Comparison of ENCODE assay signal across 10 cellular contexts in the genomic region with DNA sequence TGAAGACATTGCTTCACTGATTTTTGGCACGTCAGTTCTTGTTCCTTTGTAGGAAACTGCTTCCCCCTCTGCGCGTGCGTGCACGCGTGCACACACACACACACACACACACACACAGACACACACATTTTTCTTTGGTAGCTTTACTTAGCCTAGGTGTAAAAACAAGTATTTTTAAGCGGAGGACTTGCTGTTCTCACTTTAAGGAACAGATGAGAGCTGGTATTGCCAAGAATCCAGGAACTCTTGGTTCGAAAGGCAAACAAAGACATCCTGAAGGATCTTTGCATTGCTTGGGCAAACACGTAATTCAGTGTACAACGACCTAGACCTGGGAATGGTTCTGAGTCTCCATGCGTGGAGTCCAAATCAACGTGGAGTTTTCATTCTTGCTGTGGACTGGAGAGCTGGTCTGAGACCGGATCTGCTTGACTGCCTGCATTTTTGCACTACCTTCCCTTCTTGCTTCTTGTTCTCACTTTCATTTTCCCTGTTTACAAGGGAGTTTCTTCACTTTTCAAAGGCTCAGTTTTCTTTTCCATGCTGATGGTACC. TPM values are rescaled to one million over a fixed set of nuclear protein-coding genes. Genes with fewer than 3 reads are reported as not detected.
DNase-seq lines count a peak whose midpoint lies in the region; ATAC-seq, FAIRE-seq and TF ChIP-seq lines count a peak whose summit lies in the region.
"Had no signal": no experiment of that assay in that cellular context is flagged by ENCODE, and none has a peak within 500 bp of the region (broad histone marks: within the 10 kb centered on the region; RNA-seq: fewer than 3 reads in every experiment).

No MANE protein-coding gene starts in this region.

- H3K9me3 ChIP-seq in endothelial cell of umbilical vein (replicated peaks; ENCODE audit: control insufficient read depth, insufficient read depth, low read length), result no peaks in the 10 kb centered on the region

- peaks cover 16% of the 10 kb centered on the region for H3K4me1 ChIP-seq in endothelial cell of umbilical vein (ENCODE audit: control insufficient read depth, extremely low read depth, insufficient read depth, low read length)

- dilution Hi-C loops in endothelial cell of umbilical vein (cut with MboI; ENCODE audit: extremely low pct_ligation_motif_present, low sequenced_read_pairs), result no loop called here

- POLR2A ChIA-PET in endothelial cell of umbilical vein (lab: Charles Lee), result no interaction called here

- FAIRE-seq in endothelial cell of umbilical vein (lab: Jason Lieb, UNC), result peak; percentile 80
- no peak for FAIRE-seq in D721Med (lab: Jason Lieb, UNC)
- FAIRE-seq: A204.1 had no signal

- H3K36me3 Mint-ChIP-seq in stimulated activated naive B cell treated with anti-CD40 and anti-IgM and Interleukin-4, amounts not matched to agents 10 μg/mL and 1 μg/mL and 100 μg/mL, for 72 hours, result peaks cover 40 to 64% of the 10 kb centered on the region in 2 donors

- intact Hi-C loops in endothelial cell of umbilical vein (cut with micrococcal nuclease), result no loop called here
- intact Hi-C loops in head of caudate nucleus (cut with DNase I), result no loop called here

- peak overlapping the region; percentile 75 to 83 for H3K4me3 Mint-ChIP-seq in stimulated activated naive B cell treated with anti-CD40 and anti-IgM and Interleukin-4, amounts not matched to agents 10 μg/mL and 1 μg/mL and 100 μg/mL, for 72 hours

- H3K27ac Mint-ChIP-seq in stimulated activated naive B cell treated with anti-CD40 and anti-IgM and Interleukin-4, amounts not matched to agents 10 μg/mL and 1 μg/mL and 100 μg/mL, for 72 hours, result peak overlapping the region; percentile 97

- H3K79me2 ChIP-seq in endothelial cell of umbilical vein (ENCODE audit: control insufficient read depth, insufficient read depth, low read length), result no peaks in the 10 kb centered on the region

- no peak for TF ChIP-seq POLR2A in endothelial cell of umbilical vein (IDR thresholded peaks at IDR 0.05; ENCODE audit: low read depth, low read length)

- peaks cover 0 to 2% of the 10 kb centered on the region in 2 donors for H3K9me3 Mint-ChIP-seq in stimulated activated naive B cell treated with anti-CD40 and anti-IgM and Interleukin-4, amounts not matched to agents 10 μg/mL and 1 μg/mL and 100 μg/mL, for 72 hours

- H3K36me3 ChIP-seq in endothelial cell of umbilical vein (ENCODE audit: control insufficient read depth in 2 of 2, extremely low read depth in 1 of 2, insufficient read depth in 2 of 2, low read length in 2 of 2), result no peaks in the 10 kb centered on the region

- peak overlapping the region; percentile 85 for H2AFZ ChIP-seq in endothelial cell of umbilical vein (ENCODE audit: low read depth, low read length)

- no peaks in the 10 kb centered on the region for H3K27me3 Mint-ChIP-seq in stimulated activated naive B cell treated with anti-CD40 and anti-IgM and Interleukin-4, amounts not matched to agents 10 μg/mL and 1 μg/mL and 100 μg/mL, for 72 hours

- peak; percentile 42 for ATAC-seq in HG03196 (IDR thresholded peaks at IDR 0.05; ENCODE audit: unreplicated experiment)
- peak; percentile 22 to 41 for ATAC-seq in stimulated activated naive B cell treated with anti-CD40 and anti-IgM and Interleukin-4, amounts not matched to agents 10 μg/mL and 1 μg/mL and 100 μg/mL, for 72 hours (replicated peaks)

- no peaks in the 10 kb centered on the region for H3K9me1 ChIP-seq in endothelial cell of umbilical vein (replicated peaks; ENCODE audit: control insufficient read depth, extremely low read depth, insufficient read depth, low read length)

- peak; percentile 14 for DNase-seq in NOMO-1 treated with DMSO at 0.1 percent for 48 hours (lab: John Stamatoyannopoulos, UW; ENCODE audit: unreplicated experiment)
- DNase-seq in NOMO-1 treated with dmso at 0.1 percent for 144 hours (lab: John Stamatoyannopoulos, UW; ENCODE audit: unreplicated experiment), result no peak
- DNase-seq in endothelial cell of umbilical vein (ENCODE audit: low read depth, low spot score), result peak; percentile 52
- peak; percentile 28 for DNase-seq in stimulated activated naive B cell treated with anti-CD40 and anti-IgM and Interleukin-4, amounts not matched to agents 10 μg/mL and 1 μg/mL and 100 μg/mL, for 72 hours
- DNase-seq in head of caudate nucleus, result no peak
- DNase-seq in NK-92 treated with Interleukin-12 subunit alpha and Interleukin-12 subunit beta, amount 100 ng/mL, for 24 hours (lab: John Stamatoyannopoulos, UW), result no peak
- no peak for DNase-seq in D721Med (ENCODE audit: insufficient read length, low spot score)

- H3K4me2 ChIP-seq in endothelial cell of umbilical vein (ENCODE audit: insufficient read depth, low read length), result peak overlapping the region; percentile 56
- H3K4me2 ChIP-seq: KMS-11 had no signal

- BruUV-seq in endothelial cell of umbilical vein (replicated peaks; lab: Mats Ljungman, UMichigan), result no TSS peak

- CTCF ChIA-PET in endothelial cell of umbilical vein (lab: Charles Lee), result interaction anchor here (0.7 to 2.3 kb wide), 3 partner anchors 12 to 213 kb away, joined by 3 to 13 read pairs (median 3); no protein-coding TSS in a partner anchor

- H3K4me1 Mint-ChIP-seq in stimulated activated naive B cell treated with anti-CD40 and anti-IgM and Interleukin-4, amounts not matched to agents 10 μg/mL and 1 μg/mL and 100 μg/mL, for 72 hours, result peaks cover 38 to 66% of the 10 kb centered on the region in 2 donors

- H3K27me3 ChIP-seq in endothelial cell of umbilical vein (ENCODE audit: control insufficient read depth in 2 of 2, insufficient read depth in 2 of 2, low read length in 2 of 2), result no peaks in the 10 kb centered on the region

- TF ChIP-seq CTCF in endothelial cell of umbilical vein (IDR thresholded peaks at IDR 0.05; ENCODE audit: extremely low read depth in 1 of 2, insufficient read depth in 1 of 2, low read depth in 1 of 2, low read length in 2 of 2) (no peak), D721Med (IDR thresholded peaks at IDR 0.05; ENCODE audit: insufficient read depth, missing control alignments) (no peak)

- peak overlapping the region; percentile 43 for H3K9ac ChIP-seq in endothelial cell of umbilical vein (replicated peaks; ENCODE audit: extremely low read depth, insufficient read depth, low read length)
- H3K9ac ChIP-seq: KMS-11 had no signal

- peak overlapping the region in 1 of 3 experiments; percentile 60 for H3K4me3 ChIP-seq in endothelial cell of umbilical vein (replicated peaks in 1 of 3; ENCODE audit: insufficient read depth in 1 of 3, low read depth in 1 of 3, low read length in 3 of 3)

- no peaks in the 10 kb centered on the region for H4K20me1 ChIP-seq in endothelial cell of umbilical vein (replicated peaks; ENCODE audit: control insufficient read depth, extremely low read depth, insufficient read depth, low read length)

- H3K27ac ChIP-seq in endothelial cell of umbilical vein (ENCODE audit: insufficient read depth, low read depth, low read length), result peak overlapping the region; percentile 39
- H3K27ac ChIP-seq: KMS-11 had no signal

TF ChIP-seq in endothelial cell of umbilical vein, 7 proteins besides CTCF, POLR2A, EP300 and RAD21:
- TF ChIP-seq MYC (IDR thresholded peaks at IDR 0.05; ENCODE audit: low read depth, low read length) (no peak), GATA2 (IDR thresholded peaks at IDR 0.05; ENCODE audit: insufficient read depth, insufficient read length, low read depth, low read length) (no peak), POLR2AphosphoS5 (IDR thresholded peaks at IDR 0.05; ENCODE audit: insufficient read depth, low read depth, low read length) (no peak), FOS (IDR thresholded peaks at IDR 0.05; ENCODE audit: borderline replicate concordance, insufficient read depth, low read length) (no peak), EZH2 (IDR thresholded peaks at IDR 0.05; ENCODE audit: borderline replicate concordance, low read depth, low read length, severe bottlenecking) (no peak)
- TF ChIP-seq, protein P1, sequence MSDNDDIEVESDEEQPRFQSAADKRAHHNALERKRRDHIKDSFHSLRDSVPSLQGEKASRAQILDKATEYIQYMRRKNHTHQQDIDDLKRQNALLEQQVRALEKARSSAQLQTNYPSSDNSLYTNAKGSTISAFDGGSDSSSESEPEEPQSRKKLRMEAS (IDR thresholded peaks at IDR 0.05; ENCODE audit: insufficient read depth, insufficient read length), result no peak

RNA-seq across cellular contexts. Expression of a gene that starts 8.2 kb away (rescaled TPM):
- 7.6 and 8.8 TPM in 2 replicates for total RNA-seq in endothelial cell of umbilical vein
- 7.5 and 8.2 TPM in 2 replicates for polyA plus RNA-seq in endothelial cell of umbilical vein
- polyA plus RNA-seq in endothelial cell of umbilical vein (2011; cell fraction: cytosol; rRNA removed), result 5.9 and 6.7 TPM in 2 replicates
- polyA plus RNA-seq in endothelial cell of umbilical vein (2011; cell fraction: nucleus; rRNA removed), result 7.5 and 8.8 TPM in 2 replicates
- polyA plus RNA-seq in endothelial cell of umbilical vein (2012), result 8.1 and 8.7 TPM in 2 replicates
- 17.4 and 17.6 TPM in 2 replicates for polyA minus RNA-seq in endothelial cell of umbilical vein
- 11.8 TPM for polyA minus RNA-seq in endothelial cell of umbilical vein (2011; cell fraction: cytosol; rRNA and poly(A)+ RNA removed)
- 6.0 and 12.3 TPM in 2 replicates for polyA minus RNA-seq in endothelial cell of umbilical vein (2011; cell fraction: nucleus; rRNA and poly(A)+ RNA removed)

RNA-seq across cellular contexts. Expression of a gene that starts 31.7 kb away (rescaled TPM):
- 78.9 and 82.0 TPM in 2 replicates for total RNA-seq in endothelial cell of umbilical vein
- polyA plus RNA-seq in endothelial cell of umbilical vein, result 72.0 and 96.9 TPM in 2 replicates
- 132 and 139 TPM in 2 replicates for polyA plus RNA-seq in endothelial cell of umbilical vein (2011; cell fraction: cytosol; rRNA removed)
- polyA plus RNA-seq in endothelial cell of umbilical vein (2011; cell fraction: nucleus; rRNA removed), result 44.3 and 57.7 TPM in 2 replicates
- polyA plus RNA-seq in endothelial cell of umbilical vein (2012), result 120 and 125 TPM in 2 replicates
- 26.1 and 35.3 TPM in 2 replicates for polyA minus RNA-seq in endothelial cell of umbilical vein
- polyA minus RNA-seq in endothelial cell of umbilical vein (2011; cell fraction: cytosol; rRNA and poly(A)+ RNA removed), result 29.0 TPM
- 15.6 and 25.5 TPM in 2 replicates for polyA minus RNA-seq in endothelial cell of umbilical vein (2011; cell fraction: nucleus; rRNA and poly(A)+ RNA removed)

RNA-seq across cellular contexts. Expression of a gene that starts 38.3 kb away (rescaled TPM):
- not detected in 2 replicates for total RNA-seq in endothelial cell of umbilical vein
- polyA plus RNA-seq in endothelial cell of umbilical vein, result not detected in 2 replicates
- polyA plus RNA-seq in endothelial cell of umbilical vein (2011; cell fraction: cytosol; rRNA removed), result not detected in 2 replicates
- not detected in 2 replicates for polyA plus RNA-seq in endothelial cell of umbilical vein (2011; cell fraction: nucleus; rRNA removed)
- not detected in 2 replicates for polyA plus RNA-seq in endothelial cell of umbilical vein (2012)
- polyA minus RNA-seq in endothelial cell of umbilical vein, result not detected in 2 replicates
- polyA minus RNA-seq in endothelial cell of umbilical vein (2011; cell fraction: cytosol; rRNA and poly(A)+ RNA removed), result not detected
- not detected in 2 replicates for polyA minus RNA-seq in endothelial cell of umbilical vein (2011; cell fraction: nucleus; rRNA and poly(A)+ RNA removed)

Comparison
In these comparisons a context has a peak if more than half of its experiments do, and no peak if none do; other contexts are left out.
1. DNase-seq: peak in NOMO-1 treated with DMSO at 0.1 percent for 48 hours (single experiment), endothelial cell of umbilical vein (single experiment) and stimulated activated naive B cell treated with anti-CD40 and anti-IgM and Interleukin-4, amounts not matched to agents 10 μg/mL and 1 μg/mL and 100 μg/mL, for 72 hours (single experiment); none in NOMO-1 treated with dmso at 0.1 percent for 144 hours (single experiment), head of caudate nucleus (0 of 42), NK-92 treated with Interleukin-12 subunit alpha and Interleukin-12 subunit beta, amount 100 ng/mL, for 24 hours (single experiment) and D721Med (single experiment).